1 cellular context compared by ENCODE assay signal in genomic region chr9:128420060-128420650, GRCh38.
A peak's percentile ranks its signal among the peaks of the same experiment; 100 is the strongest.
TF ChIP-seq lines count a peak whose summit lies in the region.

No MANE protein-coding gene starts in this region.

TF ChIP-seq in IMR-90, 13 proteins besides CTCF, POLR2A, EP300 and RAD21 (continued from another document):
- TF ChIP-seq MAZ (IDR thresholded peaks at IDR 0.05; ENCODE audit: borderline replicate concordance, low read depth, low read length) (peak; percentile 87; the same call in 1 of the 2 replicates), CHD1 (IDR thresholded peaks at IDR 0.05; ENCODE audit: low read depth, low read length) (no peak), CEBPB (IDR thresholded peaks at IDR 0.05; ENCODE audit: low read depth, low read length) (no peak), FOS (IDR thresholded peaks at IDR 0.05; ENCODE audit: low read depth, low read length) (no peak), MAFK (IDR thresholded peaks at IDR 0.05; ENCODE audit: low read depth, low read length) (no peak), NFE2L2 (IDR thresholded peaks at IDR 0.05; ENCODE audit: low read depth, low read length) (no peak), MXI1 (IDR thresholded peaks at IDR 0.05; ENCODE audit: borderline replicate concordance, low read depth, low read length) (peak; percentile 67; the same call in 1 of the 2 replicates), SMC3 (IDR thresholded peaks at IDR 0.05; ENCODE audit: low read depth, low read length) (peak; percentile 46), ELK1 (IDR thresholded peaks at IDR 0.05; ENCODE audit: borderline replicate concordance, low read depth, low read length) (no peak), RFX5 (IDR thresholded peaks at IDR 0.05; ENCODE audit: low read depth, low read length) (no peak)
